ENCODE assay signal across 1 cellular context in the genomic region with DNA sequence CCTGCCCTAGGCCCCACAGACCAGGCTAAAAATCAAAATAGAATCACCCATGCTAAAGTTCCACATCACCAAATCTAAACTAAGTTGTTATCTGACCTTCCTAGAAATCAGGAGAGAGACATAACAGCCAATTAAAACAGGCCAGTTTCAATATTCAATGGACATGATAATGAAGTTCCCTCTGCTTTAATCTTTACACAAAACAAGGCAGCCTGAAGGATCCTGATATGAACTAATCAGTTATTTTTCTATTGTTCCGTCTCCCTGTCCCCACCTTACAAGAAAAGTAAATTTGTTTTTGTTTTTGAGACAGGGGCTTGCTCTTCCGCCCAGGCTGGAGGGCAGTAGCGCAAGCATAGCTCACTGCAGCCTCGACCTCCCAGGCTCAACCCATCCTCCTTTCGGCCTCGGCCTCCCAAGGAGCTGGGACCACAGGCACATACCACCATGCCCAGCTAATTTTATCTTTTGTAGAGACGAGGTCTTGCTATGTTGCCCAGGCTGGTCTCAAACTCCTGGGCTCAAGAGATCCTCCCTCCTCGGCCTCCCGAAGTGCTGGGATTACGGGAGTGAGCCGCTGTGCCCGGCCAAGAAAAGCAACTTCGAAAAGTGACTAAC.
A peak's percentile ranks its signal among the peaks of the same experiment; 100 is the strongest.
TF ChIP-seq lines count a peak whose summit lies in the region.

No MANE protein-coding gene starts in this region.

TF ChIP-seq in WTC11, 78 proteins besides CTCF, POLR2A, EP300 and RAD21 (continued from another document):
- TF ChIP-seq, protein P1, sequence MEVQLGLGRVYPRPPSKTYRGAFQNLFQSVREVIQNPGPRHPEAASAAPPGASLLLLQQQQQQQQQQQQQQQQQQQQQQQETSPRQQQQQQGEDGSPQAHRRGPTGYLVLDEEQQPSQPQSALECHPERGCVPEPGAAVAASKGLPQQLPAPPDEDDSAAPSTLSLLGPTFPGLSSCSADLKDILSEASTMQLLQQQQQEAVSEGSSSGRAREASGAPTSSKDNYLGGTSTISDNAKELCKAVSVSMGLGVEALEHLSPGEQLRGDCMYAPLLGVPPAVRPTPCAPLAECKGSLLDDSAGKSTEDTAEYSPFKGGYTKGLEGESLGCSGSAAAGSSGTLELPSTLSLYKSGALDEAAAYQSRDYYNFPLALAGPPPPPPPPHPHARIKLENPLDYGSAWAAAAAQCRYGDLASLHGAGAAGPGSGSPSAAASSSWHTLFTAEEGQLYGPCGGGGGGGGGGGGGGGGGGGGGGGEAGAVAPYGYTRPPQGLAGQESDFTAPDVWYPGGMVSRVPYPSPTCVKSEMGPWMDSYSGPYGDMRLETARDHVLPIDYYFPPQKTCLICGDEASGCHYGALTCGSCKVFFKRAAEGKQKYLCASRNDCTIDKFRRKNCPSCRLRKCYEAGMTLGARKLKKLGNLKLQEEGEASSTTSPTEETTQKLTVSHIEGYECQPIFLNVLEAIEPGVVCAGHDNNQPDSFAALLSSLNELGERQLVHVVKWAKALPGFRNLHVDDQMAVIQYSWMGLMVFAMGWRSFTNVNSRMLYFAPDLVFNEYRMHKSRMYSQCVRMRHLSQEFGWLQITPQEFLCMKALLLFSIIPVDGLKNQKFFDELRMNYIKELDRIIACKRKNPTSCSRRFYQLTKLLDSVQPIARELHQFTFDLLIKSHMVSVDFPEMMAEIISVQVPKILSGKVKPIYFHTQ (CRISPR knock-in tag; IDR thresholded peaks at IDR 0.05): no peak
- peak; percentile 21; the same call in 1 of the 2 replicates for TF ChIP-seq TEAD1 (CRISPR knock-in tag; IDR thresholded peaks at IDR 0.05)
